ENCODE assay signal across 1 cellular context in genomic region chr3:170180952-170181876, GRCh38.
TF ChIP-seq lines count a peak whose summit lies in the region.

Gene PHC3, minus strand, starts transcription at chr3:170181733. Its CDS starts 18 bp downstream, at chr3:170181715.

TF ChIP-seq in K562, 482 proteins besides CTCF, POLR2A, EP300 and RAD21 (continued from another document and continues in another):
- TF ChIP-seq AFF1 (IDR thresholded peaks at IDR 0.05; ENCODE audit: low read depth in 1 of 2, partially characterized antibody in 2 of 2) (peak in 1 of 2 experiments; percentile 61), ZFX (CRISPR knock-in tag; IDR thresholded peaks at IDR 0.05) (peak; percentile 89), MGA (IDR thresholded peaks at IDR 0.05) (peak; percentile 87), ZBTB49 (CRISPR knock-in tag; IDR thresholded peaks at IDR 0.05; ENCODE audit: borderline replicate concordance) (0 out of 2 replicates have a peak, but pooled peaks have one; percentile 48), HNRNPLL (IDR thresholded peaks at IDR 0.05; ENCODE audit: low read depth, low read length, poor library complexity, severe bottlenecking) (peak; percentile 57), ATF7 (IDR thresholded peaks at IDR 0.05) (peak; percentile 81), TEAD4 (IDR thresholded peaks at IDR 0.05; ENCODE audit: low read length) (peak; percentile 18; the same call in 1 of the 2 replicates), TEAD4 (CRISPR knock-in tag; IDR thresholded peaks at IDR 0.05; ENCODE audit: borderline replicate concordance) (0 out of 2 replicates have a peak, but pooled peaks have one; percentile 31), STAT6 (CRISPR knock-in tag; IDR thresholded peaks at IDR 0.05) (peak; percentile 59; the same call in 1 of the 2 replicates), KDM1A (IDR thresholded peaks at IDR 0.05) (no peak), NRF1 (conservative IDR thresholded peaks at IDR 0.05 in 1 of 2, IDR thresholded peaks at IDR 0.05 in 1 of 2) (peak; percentile 97), ZNF766 (CRISPR knock-in tag; conservative IDR thresholded peaks at IDR 0.05) (0 out of 2 replicates have a peak, but pooled peaks have one; percentile 53), CREB3 (tag; conservative IDR thresholded peaks at IDR 0.05; ENCODE audit: low read depth) (no peak), ELF1 (tag; IDR thresholded peaks at IDR 0.05) (peak; percentile 82), ZNF175 (CRISPR knock-in tag; IDR thresholded peaks at IDR 0.05; ENCODE audit: low read depth) (peak; percentile 33; the same call in 1 of the 2 replicates), SAFB (IDR thresholded peaks at IDR 0.05; ENCODE audit: borderline replicate concordance, low read depth, low read length) (0 out of 2 replicates have a peak, but pooled peaks have one; percentile 48), ERF (CRISPR knock-in tag; IDR thresholded peaks at IDR 0.05) (no peak; the same call in 1 of the 2 replicates), ATF1 (CRISPR knock-in tag; IDR thresholded peaks at IDR 0.05) (no peak), ATF1 (tag; IDR thresholded peaks at IDR 0.05) (peak; percentile 74), ZNF253 (CRISPR knock-in tag; conservative IDR thresholded peaks at IDR 0.05) (no peak), CGGBP1 (CRISPR knock-in tag; IDR thresholded peaks at IDR 0.05) (0 out of 2 replicates have a peak, but pooled peaks have one; percentile 47), EGR1 (conservative IDR thresholded peaks at IDR 0.05) (peak; percentile 83), KDM5B (IDR thresholded peaks at IDR 0.05; ENCODE audit: insufficient replicate concordance, low read depth, low read length) (peak; percentile 70), ZBTB1 (CRISPR knock-in tag; IDR thresholded peaks at IDR 0.05; ENCODE audit: borderline replicate concordance, low read depth) (no peak), SMARCE1 (IDR thresholded peaks at IDR 0.05) (peak; percentile 43; the same call in 1 of the 2 replicates), SP1 (CRISPR knock-in tag; IDR thresholded peaks at IDR 0.05) (0 out of 2 replicates have a peak, but pooled peaks have one; percentile 29), ZBTB2 (IDR thresholded peaks at IDR 0.05) (peak; percentile 95), ZNF395 (CRISPR knock-in tag; IDR thresholded peaks at IDR 0.05) (0 out of 2 replicates have a peak, but pooled peaks have one; percentile 54), RBFOX2 (IDR thresholded peaks at IDR 0.05; ENCODE audit: low read depth, low read length) (peak; percentile 93)
